ENCODE assay signal across 31 cellular contexts in genomic region chr1:4170953-4171352, GRCh38.
DNase-seq lines count a peak whose midpoint lies in the region; ATAC-seq, FAIRE-seq and TF ChIP-seq lines count a peak whose summit lies in the region.
"Had no signal": no experiment of that assay in that cellular context is flagged by ENCODE, and none has a peak within 500 bp of the region (broad histone marks: within the 10 kb centered on the region; RNA-seq: fewer than 3 reads in every experiment).

No MANE protein-coding gene starts in this region.

- H3K23ac ChIP-seq in H1 (ENCODE audit: insufficient read length): no peak overlapping the region

- H3K27me3 Mint-ChIP-seq in neural progenitor cell (ENCODE audit: insufficient read depth, low read depth): peaks cover 15% of the 10 kb centered on the region

- H3K4me3 ChIP-seq in left ventricle myocardium inferior (no peak overlapping the region), H1 (ENCODE audit: extremely low read depth in 1 of 4, insufficient read depth in 2 of 4, low read depth in 3 of 4, low read length in 4 of 4) (no peak overlapping the region), neural progenitor cell (no peak overlapping the region), testis (no peak overlapping the region)
- H3K4me3 ChIP-seq: A549, right lobe of liver, tibial nerve had no signal

- H2AK5ac ChIP-seq in H1 (ENCODE audit: low read depth, low read length): no peak overlapping the region

- H3K27me3 ChIP-seq in left ventricle myocardium inferior (ENCODE audit: low read depth) (peaks cover 97% of the 10 kb centered on the region), H1 (replicated peaks in 1 of 4; ENCODE audit: control insufficient read depth in 3 of 4, extremely low read depth in 1 of 4, insufficient read depth in 3 of 4, low read length in 3 of 4) (no peaks in the 10 kb centered on the region; a peak in 1 of 7 replicates), neural progenitor cell (no peaks in the 10 kb centered on the region), testis (no peaks in the 10 kb centered on the region)
- H3K27me3 ChIP-seq: right lobe of liver, tibial nerve had no signal

- H2BK120ac ChIP-seq in H1 (replicated peaks; ENCODE audit: low read depth, low read length): no peak overlapping the region

- no peaks in the 10 kb centered on the region for H4K20me1 ChIP-seq in H1 (replicated peaks in 1 of 2; ENCODE audit: control insufficient read depth in 1 of 2, insufficient read depth in 2 of 2, low read length in 2 of 2)
- H4K20me1 ChIP-seq in neural progenitor cell (ENCODE audit: low read depth): no peaks in the 10 kb centered on the region

- no peak overlapping the region for H3K14ac ChIP-seq in H1 (ENCODE audit: insufficient read length)

- H3K4me1 Mint-ChIP-seq in neural progenitor cell: peaks cover 10% of the 10 kb centered on the region
- H3K4me1 Mint-ChIP-seq: T-helper 17 cell had no signal

- H4K91ac ChIP-seq in H1 (replicated peaks; ENCODE audit: insufficient read length, low read length): no peak overlapping the region

- H3K36me3 Mint-ChIP-seq in neural progenitor cell: no peaks in the 10 kb centered on the region
- H3K36me3 Mint-ChIP-seq: activated naive CD8-positive, alpha-beta T cell had no signal

- no peak overlapping the region for H4K8ac ChIP-seq in H1 (ENCODE audit: extremely low read depth, insufficient read depth, low read length)

- TF ChIP-seq EP300 in H1 (IDR thresholded peaks at IDR 0.05; ENCODE audit: borderline replicate concordance in 1 of 2, low read depth in 2 of 2, low read length in 2 of 2): no peak

- no peaks in the 10 kb centered on the region for H3K23me2 ChIP-seq in H1 (ENCODE audit: low read depth, low read length)

- no peak for FAIRE-seq in H1 (lab: Jason Lieb, UNC)
- FAIRE-seq: A549, bronchial epithelial cell, colon, D721Med, keratinocyte had no signal

- H2BK15ac ChIP-seq in H1 (ENCODE audit: low read length): 0 out of 2 replicates have a peak overlapping the region, but pooled peaks have one; percentile 0

- H3K36me3 ChIP-seq in left ventricle myocardium inferior: no peaks in the 10 kb centered on the region
- H3K36me3 ChIP-seq in H1 (ENCODE audit: control insufficient read depth in 2 of 4, insufficient read depth in 4 of 4, low read length in 3 of 4): no peaks in the 10 kb centered on the region
- no peaks in the 10 kb centered on the region for H3K36me3 ChIP-seq in neural progenitor cell
- no peaks in the 10 kb centered on the region for H3K36me3 ChIP-seq in testis (ENCODE audit: low read depth, missing control alignments)
- H3K36me3 ChIP-seq: right lobe of liver, tibial nerve had no signal

- H3K4me2 ChIP-seq in H1 (ENCODE audit: insufficient read depth in 1 of 2, low read depth in 2 of 2, low read length in 2 of 2): no peak overlapping the region
- H3K4me2 ChIP-seq in neural progenitor cell: no peak overlapping the region
- H3K4me2 ChIP-seq: A549 had no signal

- H2BK20ac ChIP-seq in H1 (ENCODE audit: low read length): 0 out of 2 replicates have a peak overlapping the region, but pooled peaks have one; percentile 34

- no peak overlapping the region for H2BK5ac ChIP-seq in H1 (ENCODE audit: low read depth, low read length)

- H3K27ac ChIP-seq in left ventricle myocardium inferior (replicated peaks) (no peak overlapping the region), H1 (ENCODE audit: low read depth, low read length) (no peak overlapping the region), neural progenitor cell (no peak overlapping the region), testis (no peak overlapping the region)
- H3K27ac ChIP-seq: A549, parathyroid adenoma, right lobe of liver, tibial nerve had no signal

- WGBS in H1 (ENCODE audit: extremely low coverage in 1 of 2, insufficient coverage in 1 of 2, insufficient read length in 1 of 2, insufficient replicate concordance in 2 of 2, low coverage in 1 of 2, low lambda C conversion rate in 2 of 2, missing lambda C conversion rate in 1 of 2), 2 experiments: 88% methylated on average over 13 of the region's 13 CpGs; no CpG with 5 or more reads in 1 of the 2 experiments
- 64 to 79% methylated on average over 6 to 13 of the region's 13 CpGs for WGBS in testis, 2 donors

- DNase-seq in Right ventricle myocardium superior (peak; percentile 55), left ventricle myocardium inferior (no peak), H1 (ENCODE audit: low read depth in 1 of 2, low spot score in 2 of 2) (no peak), neural progenitor cell (ENCODE audit: low spot score) (no peak), testis (peak; percentile 20), NCI-H446 treated with DMSO at 0.1 percent for 48 hours (lab: John Stamatoyannopoulos, UW) (no peak)
- no peak for DNase-seq in stimulated activated CD8-positive, alpha-beta memory T cell treated with anti-CD3 and anti-CD28 coated beads, Interleukin-4, amount 100 ng/mL, for 48 hours
- DNase-seq: activated CD4-positive, alpha-beta T cell treated with anti-CD3 and anti-CD28 coated beads for 1 hour; activated CD8-positive, alpha-beta T cell treated with anti-CD3 and anti-CD28 coated beads for 36 hours; AML-193; CD4-positive, alpha-beta T cell; effector memory CD8-positive, alpha-beta T cell; erythroblast; NCI-H1436 treated with DMSO at 0.1 percent for 48 hours; NCI-H2081 treated with DMSO at 0.1 percent for 48 hours; NCI-H345; right lobe of liver; SHP77; stimulated activated CD4-positive, alpha-beta T cell treated with anti-CD3 and anti-CD28 coated beads, Interleukin-4, amount 100 ng/mL, for 1 hour; T-helper 17 cell had no signal

- no peak overlapping the region for H3K4ac ChIP-seq in H1 (replicated peaks; ENCODE audit: insufficient read length, low read depth, low read length)

- peak overlapping the region; percentile 42 for H3K27ac Mint-ChIP-seq in neural progenitor cell
- H3K27ac Mint-ChIP-seq: activated CD8-positive, alpha-beta T cell treated with anti-CD3 and anti-CD28 coated beads for 36 hours; activated naive CD8-positive, alpha-beta T cell; activated T-helper 2 cell treated with anti-CD3 and anti-CD28 coated beads, Interferon-gamma antibody, Interleukin-2, Interleukin-4, amounts not matched to agents 10 μg/mL and 5 μg/mL and 100 μg/mL, durations not matched to agents 14 hours and 24 hours and 36 hours; CD4-positive, alpha-beta T cell; effector memory CD8-positive, alpha-beta T cell; nephron; T-helper 17 cell had no signal

- H3K79me1 ChIP-seq in H1 (ENCODE audit: low read depth, low read length): no peaks in the 10 kb centered on the region

- CTCF ChIA-PET in H1 (lab: Charles Lee; ENCODE audit: partially characterized antibody): no interaction called here

- intact Hi-C loops in Right ventricle myocardium superior (cut with DNase I): no loop called here
- intact Hi-C loops in left ventricle myocardium inferior (cut with micrococcal nuclease): no loop called here
- intact Hi-C loops in testis (cut with DNase I; ENCODE audit: low total_unique reads): no loop called here

- H4K5ac ChIP-seq in H1 (ENCODE audit: insufficient read length, low read depth, low read length): no peak overlapping the region

- TF ChIP-seq CTCF in left ventricle myocardium inferior (IDR thresholded peaks at IDR 0.05; ENCODE audit: borderline replicate concordance) (no peak), H1 (IDR thresholded peaks at IDR 0.05; ENCODE audit: control extremely low read depth in 1 of 3, insufficient read depth in 1 of 3, low read depth in 1 of 3, low read length in 3 of 3) (no peak), neural progenitor cell (IDR thresholded peaks at IDR 0.05) (no peak), testis (IDR thresholded peaks at IDR 0.05) (no peak)

- no peaks in the 10 kb centered on the region for H3K9me3 Mint-ChIP-seq in neural progenitor cell
- H3K9me3 Mint-ChIP-seq: activated CD8-positive, alpha-beta T cell treated with anti-CD3 and anti-CD28 coated beads for 36 hours; activated T-helper 2 cell treated with anti-CD3 and anti-CD28 coated beads, Interferon-gamma antibody, Interleukin-2, Interleukin-4, amounts not matched to agents 10 μg/mL and 5 μg/mL and 100 μg/mL, durations not matched to agents 14 hours and 24 hours and 36 hours; CD4-positive, alpha-beta T cell; effector memory CD8-positive, alpha-beta T cell; nephron had no signal

- H3K4me3 Mint-ChIP-seq in neural progenitor cell: no peak overlapping the region
- H3K4me3 Mint-ChIP-seq: activated CD8-positive, alpha-beta T cell treated with anti-CD3 and anti-CD28 coated beads for 36 hours; activated naive CD8-positive, alpha-beta T cell; CD4-positive, alpha-beta T cell; effector memory CD8-positive, alpha-beta T cell; nephron; T-helper 17 cell had no signal

- H2BK12ac ChIP-seq in H1 (ENCODE audit: low read depth, low read length): no peak overlapping the region

- no peaks in the 10 kb centered on the region for H3F3A ChIP-seq in neural progenitor cell (ENCODE audit: low read depth)

- POLR2A ChIA-PET in H1 (lab: Charles Lee; ENCODE audit: partially characterized antibody): no interaction called here

- H3K4me1 ChIP-seq in left ventricle myocardium inferior (no peaks in the 10 kb centered on the region), H1 (replicated peaks in 1 of 4; ENCODE audit: control insufficient read depth in 3 of 4, insufficient read depth in 4 of 4, low read length in 3 of 4) (peaks cover 0 to 4% (median 1%) of the 10 kb centered on the region in 4 experiments; a peak in 5 of 7 replicates), neural progenitor cell (no peaks in the 10 kb centered on the region), testis (no peaks in the 10 kb centered on the region)
- H3K4me1 ChIP-seq: A549, parathyroid adenoma, right lobe of liver, tibial nerve had no signal

- no peak overlapping the region for H2AFZ ChIP-seq in H1 (ENCODE audit: low read length)
- H2AFZ ChIP-seq in neural progenitor cell (replicated peaks): no peak overlapping the region
- H2AFZ ChIP-seq: parathyroid adenoma had no signal

- no peak for TF ChIP-seq POLR2A in H1 (IDR thresholded peaks at IDR 0.05; ENCODE audit: control extremely low read depth in 1 of 2, low read depth in 2 of 2, low read length in 2 of 2)
- no peak for TF ChIP-seq POLR2A in testis (IDR thresholded peaks at IDR 0.05)

- H3K9ac ChIP-seq in H1 (replicated peaks in 1 of 4; ENCODE audit: extremely low read depth in 1 of 4, low read depth in 3 of 4, low read length in 3 of 4) (no peak overlapping the region), neural progenitor cell (no peak overlapping the region)
- H3K9ac ChIP-seq: parathyroid adenoma had no signal

- no peak overlapping the region for H3K56ac ChIP-seq in H1 (replicated peaks; ENCODE audit: insufficient read length, low read depth, low read length)

- H3K18ac ChIP-seq in H1 (ENCODE audit: extremely low read depth, low read length): no peak overlapping the region

- ATAC-seq in Right ventricle myocardium superior (ENCODE audit: poor library complexity) (peak; percentile 57), HG02885 (IDR thresholded peaks at IDR 0.05; ENCODE audit: poor library complexity, unreplicated experiment) (no peak)
- ATAC-seq: A549; activated CD8-positive, alpha-beta T cell treated with anti-CD3 and anti-CD28 coated beads for 36 hours; effector memory CD8-positive, alpha-beta T cell; right lobe of liver; T-helper 17 cell had no signal

- no peak for TF ChIP-seq RAD21 in H1 (IDR thresholded peaks at IDR 0.05 in 1 of 2, conservative IDR thresholded peaks at IDR 0.05 in 1 of 2; ENCODE audit: low read depth in 2 of 2, low read length in 2 of 2)

- H3K9me3 ChIP-seq in left ventricle myocardium inferior (replicated peaks) (no peaks in the 10 kb centered on the region), H1 (ENCODE audit: insufficient read depth in 2 of 2, low read depth in 1 of 2, low read length in 1 of 2) (no peaks in the 10 kb centered on the region), neural progenitor cell (ENCODE audit: low read depth) (no peaks in the 10 kb centered on the region), testis (no peaks in the 10 kb centered on the region)
- H3K9me3 ChIP-seq: A549, right lobe of liver, tibial nerve had no signal

- H3K79me2 ChIP-seq in H1 (ENCODE audit: control insufficient read depth in 1 of 2, insufficient read depth in 2 of 2, low read length in 2 of 2): no peaks in the 10 kb centered on the region
- no peaks in the 10 kb centered on the region for H3K79me2 ChIP-seq in neural progenitor cell (ENCODE audit: low read depth)
- H3K79me2 ChIP-seq: parathyroid adenoma had no signal

Comparison
In these comparisons a context has a peak if more than half of its experiments do, and no peak if none do; other contexts are left out.
1. DNase-seq: peak in Right ventricle myocardium superior (single experiment) and testis (single experiment); none in left ventricle myocardium inferior (single experiment), H1 (0 of 2), neural progenitor cell (single experiment), stimulated activated CD8-positive, alpha-beta memory T cell treated with anti-CD3 and anti-CD28 coated beads, Interleukin-4, amount 100 ng/mL, for 48 hours (single experiment) and NCI-H446 treated with DMSO at 0.1 percent for 48 hours (single experiment).